Comparison of ENCODE assay signal across 16 cellular contexts in genomic region chr14:50783542-50783941, GRCh38. TPM values are rescaled to one million over a fixed set of nuclear protein-coding genes. Genes with fewer than 3 reads are reported as not detected.
DNase-seq lines count a peak whose midpoint lies in the region; ATAC-seq and TF ChIP-seq lines count a peak whose summit lies in the region.
"Had no signal": no experiment of that assay in that cellular context is flagged by ENCODE, and none has a peak within 500 bp of the region (broad histone marks: within the 10 kb centered on the region; RNA-seq: fewer than 3 reads in every experiment).

No MANE protein-coding gene starts in this region.

- peaks cover 26% of the 10 kb centered on the region for H3K4me1 ChIP-seq in HUES48 (ENCODE audit: control insufficient read depth, insufficient read depth, low read length)

- H3K36me3 Mint-ChIP-seq in CD4-positive, alpha-beta T cell (ENCODE audit: low read depth), result peaks cover 6% of the 10 kb centered on the region
- H3K36me3 Mint-ChIP-seq in activated naive CD8-positive, alpha-beta T cell treated with anti-CD3 and anti-CD28 coated beads for 36 hours, result peaks cover 16% of the 10 kb centered on the region
- H3K36me3 Mint-ChIP-seq in neural crest cell (ENCODE audit: low read depth) (peaks cover 2% of the 10 kb centered on the region), progenitor cell of endocrine pancreas (ENCODE audit: insufficient read depth) (no peaks in the 10 kb centered on the region)

- no peak for ATAC-seq in CD4-positive, alpha-beta T cell (ENCODE audit: poor library complexity)
- ATAC-seq: activated T-cell treated with anti-CD3 and anti-CD28 coated beads, Interleukin-2, amount 50 U/mL, for 72 hours; sciatic nerve had no signal

- no peak overlapping the region for H3K4me3 Mint-ChIP-seq in CD4-positive, alpha-beta T cell
- H3K4me3 Mint-ChIP-seq in activated naive CD8-positive, alpha-beta T cell treated with anti-CD3 and anti-CD28 coated beads for 36 hours, result no peak overlapping the region
- H3K4me3 Mint-ChIP-seq in neural crest cell (no peak overlapping the region), progenitor cell of endocrine pancreas (ENCODE audit: low read depth) (no peak overlapping the region)

- peaks cover 93% of the 10 kb centered on the region for H3K4me1 Mint-ChIP-seq in CD4-positive, alpha-beta T cell (ENCODE audit: low read depth)
- H3K4me1 Mint-ChIP-seq in activated naive CD8-positive, alpha-beta T cell treated with anti-CD3 and anti-CD28 coated beads for 36 hours, result peaks cover 55% of the 10 kb centered on the region
- H3K4me1 Mint-ChIP-seq in neural crest cell (peaks cover 33% of the 10 kb centered on the region), progenitor cell of endocrine pancreas (ENCODE audit: low read depth) (peaks cover 2% of the 10 kb centered on the region)

- intact Hi-C loops in CD4-positive, alpha-beta T cell (cut with DNase I, micrococcal nuclease), result loop anchor here in 1 of 2 experiments (10.0 kb wide), 1 partner anchor 51 kb away; the partner anchor contains the start of gene NIN

- H3K36me3 ChIP-seq in HUES48 (ENCODE audit: control insufficient read depth, insufficient read depth, low read length), result no peaks in the 10 kb centered on the region

- H3K9ac ChIP-seq in HUES48 (ENCODE audit: low read depth, low read length), result no peak overlapping the region

- no peak overlapping the region for H3K4me3 ChIP-seq in HUES48 (ENCODE audit: low read depth, low read length)

- no peak for DNase-seq in CD4-positive, alpha-beta T cell
- DNase-seq in activated naive CD8-positive, alpha-beta T cell treated with anti-CD3 and anti-CD28 coated beads for 36 hours, result no peak
- DNase-seq in neural crest cell (ENCODE audit: low read depth, low spot score) (no peak), progenitor cell of endocrine pancreas (ENCODE audit: low spot score, unreplicated experiment) (no peak), pons (ENCODE audit: low spot score) (no peak)
- no peak for DNase-seq in NK-92 treated with Interleukin-12 subunit alpha and Interleukin-12 subunit beta, amount 100 ng/mL, for 24 hours (lab: John Stamatoyannopoulos, UW)
- DNase-seq: activated CD4-positive, alpha-beta T cell treated with anti-CD3 and anti-CD28 coated beads, Interleukin-2, amount 50 U/mL, for 4 hours; activated T-cell treated with anti-CD3 and anti-CD28 coated beads, Interleukin-2, amount 50 U/mL, for 72 hours; dermis blood vessel endothelial cell; foreskin melanocyte; Karpas-422; kidney glomerular epithelial cell; NCI-H1105; occipital lobe had no signal

- POLR2A ChIA-PET in CD4-positive, alpha-beta T cell (lab: Charles Lee), result interaction anchor here (1.1 to 1.5 kb wide), 3 partner anchors 10 to 44 kb away, joined by 3 to 4 read pairs (median 3); no protein-coding TSS in a partner anchor

- peak overlapping the region; percentile 74 for H3K27ac ChIP-seq in CD4-positive, alpha-beta T cell (ENCODE audit: low read depth, low read length)
- peak overlapping the region; percentile 22 for H3K27ac ChIP-seq in HUES48 (ENCODE audit: low read depth, low read length)

- H3K9me3 ChIP-seq in CD4-positive, alpha-beta T cell (ENCODE audit: control insufficient read depth, low read length), result no peaks in the 10 kb centered on the region
- no peaks in the 10 kb centered on the region for H3K9me3 ChIP-seq in HUES48 (ENCODE audit: control insufficient read depth, insufficient read depth, low read length)

- no peaks in the 10 kb centered on the region for H3K9me3 Mint-ChIP-seq in CD4-positive, alpha-beta T cell
- H3K9me3 Mint-ChIP-seq in activated naive CD8-positive, alpha-beta T cell treated with anti-CD3 and anti-CD28 coated beads for 36 hours, result no peaks in the 10 kb centered on the region
- H3K9me3 Mint-ChIP-seq in neural crest cell, result no peaks in the 10 kb centered on the region
- no peaks in the 10 kb centered on the region for H3K9me3 Mint-ChIP-seq in progenitor cell of endocrine pancreas (ENCODE audit: low read depth)
- H3K9me3 Mint-ChIP-seq: activated T-cell treated with anti-CD3 and anti-CD28 coated beads, Interleukin-2, amount 50 U/mL, for 72 hours had no signal

- no peaks in the 10 kb centered on the region for H3K27me3 Mint-ChIP-seq in CD4-positive, alpha-beta T cell
- no peaks in the 10 kb centered on the region for H3K27me3 Mint-ChIP-seq in activated naive CD8-positive, alpha-beta T cell treated with anti-CD3 and anti-CD28 coated beads for 36 hours
- H3K27me3 Mint-ChIP-seq in neural crest cell (ENCODE audit: low read depth) (no peaks in the 10 kb centered on the region), progenitor cell of endocrine pancreas (peaks cover 3% of the 10 kb centered on the region)

- no peak for TF ChIP-seq CTCF in CD4-positive, alpha-beta T cell (IDR thresholded peaks at IDR 0.05)
- TF ChIP-seq CTCF in neural crest cell (conservative IDR thresholded peaks at IDR 0.05), result no peak
- TF ChIP-seq CTCF in progenitor cell of endocrine pancreas (IDR thresholded peaks at IDR 0.05; ENCODE audit: unreplicated experiment), result no peak

- no peaks in the 10 kb centered on the region for H3K27me3 ChIP-seq in CD4-positive, alpha-beta T cell (ENCODE audit: control insufficient read depth, insufficient read depth, low read length)
- H3K27me3 ChIP-seq in HUES48 (ENCODE audit: control insufficient read depth, insufficient read depth, low read length), result no peaks in the 10 kb centered on the region

- H3K27ac Mint-ChIP-seq in CD4-positive, alpha-beta T cell, result peak overlapping the region; percentile 94
- H3K27ac Mint-ChIP-seq in activated naive CD8-positive, alpha-beta T cell treated with anti-CD3 and anti-CD28 coated beads for 36 hours, result peak overlapping the region; percentile 47
- H3K27ac Mint-ChIP-seq in neural crest cell (ENCODE audit: unreplicated experiment), result peak overlapping the region; percentile 85
- H3K27ac Mint-ChIP-seq in progenitor cell of endocrine pancreas, result no peak overlapping the region

- CTCF ChIA-PET in CD4-positive, alpha-beta T cell (lab: Charles Lee), result no interaction called here

RNA-seq across cellular contexts. Expression of gene NIN, which starts 47.4 kb away (rescaled TPM):
- total RNA-seq in CD4-positive, alpha-beta T cell, result 10 to 100 TPM; 96.8 to 98.5 TPM
- 10 to 100 TPM; 66.6 to 67.9 TPM for total RNA-seq in activated naive CD8-positive, alpha-beta T cell treated with anti-CD3 and anti-CD28 coated beads for 36 hours
- total RNA-seq in neural crest cell, result 94.1 and 94.9 TPM in 2 replicates
- total RNA-seq in progenitor cell of endocrine pancreas, result 21.0 and 22.2 TPM in 2 replicates
